1 cellular context compared by ENCODE assay signal in genomic region chr3:85576091-85576690, GRCh38.
TF ChIP-seq lines count a peak whose summit lies in the region.

No MANE protein-coding gene starts in this region.

TF ChIP-seq in WTC11, 78 proteins besides CTCF, POLR2A, EP300 and RAD21 (continued from another document):
- no peak for TF ChIP-seq HMGXB4 (CRISPR knock-in tag; IDR thresholded peaks at IDR 0.05)
- TF ChIP-seq PREB (CRISPR knock-in tag; IDR thresholded peaks at IDR 0.05; ENCODE audit: borderline replicate concordance): no peak
- TF ChIP-seq, protein P1, sequence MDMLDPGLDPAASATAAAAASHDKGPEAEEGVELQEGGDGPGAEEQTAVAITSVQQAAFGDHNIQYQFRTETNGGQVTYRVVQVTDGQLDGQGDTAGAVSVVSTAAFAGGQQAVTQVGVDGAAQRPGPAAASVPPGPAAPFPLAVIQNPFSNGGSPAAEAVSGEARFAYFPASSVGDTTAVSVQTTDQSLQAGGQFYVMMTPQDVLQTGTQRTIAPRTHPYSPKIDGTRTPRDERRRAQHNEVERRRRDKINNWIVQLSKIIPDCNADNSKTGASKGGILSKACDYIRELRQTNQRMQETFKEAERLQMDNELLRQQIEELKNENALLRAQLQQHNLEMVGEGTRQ (CRISPR knock-in tag; IDR thresholded peaks at IDR 0.05): no peak
- TF ChIP-seq RORB (CRISPR knock-in tag; IDR thresholded peaks at IDR 0.05): no peak
- no peak for TF ChIP-seq MXD4 (CRISPR knock-in tag; IDR thresholded peaks at IDR 0.05; ENCODE audit: borderline replicate concordance)
- no peak for TF ChIP-seq TEAD1 (CRISPR knock-in tag; IDR thresholded peaks at IDR 0.05)
- TF ChIP-seq FOXP4 (CRISPR knock-in tag; IDR thresholded peaks at IDR 0.05): no peak
- TF ChIP-seq, protein P2, sequence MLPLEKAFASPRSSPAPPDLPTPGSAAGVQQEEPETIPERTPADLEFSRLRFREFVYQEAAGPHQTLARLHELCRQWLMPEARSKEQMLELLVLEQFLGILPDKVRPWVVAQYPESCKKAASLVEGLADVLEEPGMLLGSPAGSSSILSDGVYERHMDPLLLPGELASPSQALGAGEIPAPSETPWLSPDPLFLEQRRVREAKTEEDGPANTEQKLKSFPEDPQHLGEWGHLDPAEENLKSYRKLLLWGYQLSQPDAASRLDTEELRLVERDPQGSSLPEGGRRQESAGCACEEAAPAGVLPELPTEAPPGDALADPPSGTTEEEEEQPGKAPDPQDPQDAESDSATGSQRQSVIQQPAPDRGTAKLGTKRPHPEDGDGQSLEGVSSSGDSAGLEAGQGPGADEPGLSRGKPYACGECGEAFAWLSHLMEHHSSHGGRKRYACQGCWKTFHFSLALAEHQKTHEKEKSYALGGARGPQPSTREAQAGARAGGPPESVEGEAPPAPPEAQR (CRISPR knock-in tag; IDR thresholded peaks at IDR 0.05): no peak
- TF ChIP-seq ZNF532 (CRISPR knock-in tag; IDR thresholded peaks at IDR 0.05; ENCODE audit: borderline replicate concordance): no peak
- TF ChIP-seq GTF2I (CRISPR knock-in tag; conservative IDR thresholded peaks at IDR 0.05): no peak
- TF ChIP-seq NR3C1 (CRISPR knock-in tag; conservative IDR thresholded peaks at IDR 0.05; ENCODE audit: low read depth): no peak
- no peak for TF ChIP-seq IRF2 (CRISPR knock-in tag; IDR thresholded peaks at IDR 0.05; ENCODE audit: borderline replicate concordance, low read depth)
- TF ChIP-seq FOXK1 (CRISPR knock-in tag; IDR thresholded peaks at IDR 0.05): no peak
- TF ChIP-seq RELA (CRISPR knock-in tag; IDR thresholded peaks at IDR 0.05; ENCODE audit: borderline replicate concordance): no peak
- TF ChIP-seq ZNF219 (CRISPR knock-in tag; IDR thresholded peaks at IDR 0.05; ENCODE audit: borderline replicate concordance): no peak
- TF ChIP-seq CBFB (CRISPR knock-in tag; IDR thresholded peaks at IDR 0.05; ENCODE audit: low read depth): no peak
- no peak for TF ChIP-seq NR2C2 (CRISPR knock-in tag; IDR thresholded peaks at IDR 0.05)
- TF ChIP-seq GRHL2 (CRISPR knock-in tag; IDR thresholded peaks at IDR 0.05; ENCODE audit: insufficient replicate concordance, severe bottlenecking): no peak
